9 cellular contexts compared by ENCODE assay signal in the genomic region with DNA sequence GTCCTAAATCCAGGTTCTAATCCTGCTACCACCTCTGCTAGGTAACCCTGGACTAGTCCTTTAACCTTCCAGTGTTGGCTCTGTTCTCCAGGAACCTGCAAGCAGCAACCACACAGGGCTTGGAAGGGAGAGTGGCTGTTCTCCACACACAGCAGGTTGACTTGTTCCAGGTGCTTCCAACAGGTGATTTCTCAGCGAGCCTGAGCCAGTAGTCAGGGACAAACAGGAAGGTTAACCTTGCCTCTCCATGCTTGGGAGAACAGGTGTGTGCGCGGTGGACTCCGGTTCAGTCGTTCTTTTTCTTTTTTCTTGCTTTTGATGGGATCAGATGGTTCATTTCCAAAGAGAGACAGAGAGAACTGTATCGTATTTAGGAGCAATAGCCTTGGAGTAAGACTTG. TPM values are rescaled to one million over a fixed set of nuclear protein-coding genes. Genes with fewer than 3 reads are reported as not detected.
DNase-seq lines count a peak whose midpoint lies in the region; ATAC-seq and TF ChIP-seq lines count a peak whose summit lies in the region.
"Had no signal": no experiment of that assay in that cellular context is flagged by ENCODE, and none has a peak within 500 bp of the region (broad histone marks: within the 10 kb centered on the region; RNA-seq: fewer than 3 reads in every experiment).

No MANE protein-coding gene starts in this region.

- intact Hi-C loops in lower lobe of right lung (cut with DNase I), result no loop called here

- H3K36me3 ChIP-seq in BE2C (no peaks in the 10 kb centered on the region), HUES48 (ENCODE audit: control insufficient read depth, insufficient read depth, low read length) (no peaks in the 10 kb centered on the region), lower lobe of right lung (no peaks in the 10 kb centered on the region)
- H3K36me3 ChIP-seq: prostate gland had no signal

- H3K27me3 ChIP-seq in BE2C (no peaks in the 10 kb centered on the region), HUES48 (ENCODE audit: control insufficient read depth, insufficient read depth, low read length) (peaks cover 23% of the 10 kb centered on the region), lower lobe of right lung (ENCODE audit: low read depth) (peaks cover 15% of the 10 kb centered on the region)

- H3K9me3 ChIP-seq in BE2C (no peaks in the 10 kb centered on the region), HUES48 (ENCODE audit: control insufficient read depth, insufficient read depth, low read length) (no peaks in the 10 kb centered on the region), lower lobe of right lung (no peaks in the 10 kb centered on the region)
- H3K9me3 ChIP-seq: prostate gland had no signal

- ATAC-seq in lower lobe of right lung (peak in 1 of 2 donors; percentile 11), HG02571 (IDR thresholded peaks at IDR 0.05; ENCODE audit: unreplicated experiment) (no peak), HG03565 (IDR thresholded peaks at IDR 0.05; ENCODE audit: unreplicated experiment) (no peak)

- H3K27ac ChIP-seq in HUES48 (ENCODE audit: low read depth, low read length), result no peak overlapping the region
- no peak overlapping the region for H3K27ac ChIP-seq in lower lobe of right lung

- no peak for TF ChIP-seq CTCF in BE2C (IDR thresholded peaks at IDR 0.05; ENCODE audit: low read depth, low read length)
- TF ChIP-seq CTCF in astrocyte of the cerebellum (IDR thresholded peaks at IDR 0.05; ENCODE audit: low read depth, low read length, missing control alignments), result no peak
- TF ChIP-seq CTCF in lower lobe of right lung (IDR thresholded peaks at IDR 0.05), result no peak

- H3K4me1 ChIP-seq in BE2C (no peaks in the 10 kb centered on the region), HUES48 (ENCODE audit: control insufficient read depth, insufficient read depth, low read length) (peaks cover 14% of the 10 kb centered on the region), lower lobe of right lung (peaks cover 29% of the 10 kb centered on the region)
- H3K4me1 ChIP-seq: prostate gland had no signal

- DNase-seq in BE2C (no peak), astrocyte of the cerebellum (ENCODE audit: low read depth) (no peak), lower lobe of right lung (no peak), NCI-H2196 (lab: John Stamatoyannopoulos, UW; ENCODE audit: unreplicated experiment) (no peak), amygdala (lab: John Stamatoyannopoulos, UW) (no peak)

- no peak overlapping the region for H3K9ac ChIP-seq in HUES48 (ENCODE audit: low read depth, low read length)

- in situ Hi-C loops in astrocyte of the cerebellum (cut with HindIII; ENCODE audit: low sequenced_read_pairs), result no loop called here

- H3K4me3 ChIP-seq in BE2C (ENCODE audit: low read depth, low read length) (peak overlapping the region; percentile 64), HUES48 (ENCODE audit: low read depth, low read length) (peak overlapping the region; percentile 95), astrocyte of the cerebellum (ENCODE audit: low read depth, low read length) (peak overlapping the region; percentile 54), lower lobe of right lung (peak overlapping the region; percentile 69)

RNA-seq across cellular contexts. Expression of gene CACHD1, which starts 0.8 kb away (rescaled TPM):
- polyA plus RNA-seq in BE2C (2012; ENCODE audit: insufficient read depth, insufficient read length, low read depth), result 4.8 TPM
- total RNA-seq in lower lobe of right lung, result 32.0 TPM
